Comparison of ENCODE assay signal across 13 cellular contexts in the genomic region with DNA sequence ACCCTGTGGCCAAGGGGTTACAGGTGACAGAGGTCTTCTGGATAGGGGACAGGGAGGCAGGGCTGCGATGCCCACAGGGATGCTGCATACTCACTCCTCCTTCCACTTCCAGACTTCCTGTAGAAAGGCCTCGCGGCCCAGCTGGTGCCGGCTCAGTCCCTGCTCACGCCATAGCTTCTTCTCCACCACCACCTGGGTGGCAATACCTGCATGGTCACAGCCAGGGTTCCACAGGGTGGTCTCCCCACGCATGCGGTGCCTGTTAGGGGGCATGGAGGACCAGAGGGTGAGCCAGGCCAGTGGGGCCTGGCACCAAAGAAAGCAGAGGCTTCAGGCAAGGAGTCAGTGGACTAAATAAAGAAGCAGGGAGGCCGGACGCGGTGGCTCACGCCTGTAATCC. TPM values are rescaled to one million over a fixed set of nuclear protein-coding genes. Genes with fewer than 3 reads are reported as not detected.
DNase-seq lines count a peak whose midpoint lies in the region; ATAC-seq, FAIRE-seq and TF ChIP-seq lines count a peak whose summit lies in the region.
"Had no signal": no experiment of that assay in that cellular context is flagged by ENCODE, and none has a peak within 500 bp of the region (broad histone marks: within the 10 kb centered on the region; RNA-seq: fewer than 3 reads in every experiment).

No MANE protein-coding gene starts in this region.

- H3K9me3 ChIP-seq in right cardiac atrium (ENCODE audit: control insufficient read depth, low read length) (no peaks in the 10 kb centered on the region), left ventricle myocardium inferior (replicated peaks) (no peaks in the 10 kb centered on the region), HepG2 (ENCODE audit: low read length) (no peaks in the 10 kb centered on the region)
- H3K9me3 ChIP-seq: BLaER1 had no signal

- TF ChIP-seq POLR2A in HepG2 (IDR thresholded peaks at IDR 0.05; ENCODE audit: insufficient read depth in 1 of 2, low read depth in 2 of 2, low read length in 2 of 2), result no peak

- peak in 2 of 3 donors; percentile 21 to 32 for DNase-seq in right cardiac atrium
- no peak for DNase-seq in left ventricle myocardium inferior
- no peak for DNase-seq in HepG2 (ENCODE audit: low spot score)
- no peak for DNase-seq in stimulated activated effector memory CD8-positive, alpha-beta T cell treated with anti-CD3 and anti-CD28 coated beads, Interleukin-12 subunit alpha, Interleukin-12 subunit beta, amount 100 ng/mL, for 72 hours (ENCODE audit: low spot score in 2 of 2)
- no peak for DNase-seq in stimulated activated naive CD8-positive, alpha-beta T cell treated with anti-CD3 and anti-CD28 coated beads, Interleukin-15, Interleukin-2, amounts not matched to agents 100 U/mL and 50 U/mL, for 24 hours
- no peak for DNase-seq in cerebellum (ENCODE audit: low spot score)
- DNase-seq: AML-193, DMS53, GF-D8 had no signal

- TF ChIP-seq EP300 in HepG2 (IDR thresholded peaks at IDR 0.05; ENCODE audit: low read depth in 2 of 2, low read length in 2 of 2) (no peak), HepG2 (CRISPR knock-in tag; IDR thresholded peaks at IDR 0.05; ENCODE audit: borderline replicate concordance) (no peak)

- peaks cover 10% of the 10 kb centered on the region for H3K4me1 Mint-ChIP-seq in stimulated activated effector memory CD8-positive, alpha-beta T cell treated with anti-CD3 and anti-CD28 coated beads, Interleukin-12 subunit alpha, Interleukin-12 subunit beta, amount 100 ng/mL, for 72 hours

- no peak overlapping the region for H3K4me2 ChIP-seq in HepG2 (ENCODE audit: low read depth, low read length)
- H3K4me2 ChIP-seq: BLaER1 had no signal

- no peaks in the 10 kb centered on the region for H3K9me3 Mint-ChIP-seq in stimulated activated effector memory CD8-positive, alpha-beta T cell treated with anti-CD3 and anti-CD28 coated beads, Interleukin-12 subunit alpha, Interleukin-12 subunit beta, amount 100 ng/mL, for 72 hours
- H3K9me3 Mint-ChIP-seq: IgD-negative memory B cell had no signal

- intact Hi-C loops in right cardiac atrium (cut with DNase I), result no loop called here
- intact Hi-C loops in left ventricle myocardium inferior (cut with micrococcal nuclease), result no loop called here
- intact Hi-C loops in HepG2 (cut with micrococcal nuclease; ENCODE audit: unreplicated experiment), result no loop called here

- no peak overlapping the region for H3K4me3 Mint-ChIP-seq in stimulated activated effector memory CD8-positive, alpha-beta T cell treated with anti-CD3 and anti-CD28 coated beads, Interleukin-12 subunit alpha, Interleukin-12 subunit beta, amount 100 ng/mL, for 72 hours

- in situ Hi-C loops in HepG2 (cut with HindIII; ENCODE audit: extremely low pct_ligation_motif_present, low pct_unique_long_range_greater_than_20kb), result no loop called here

- no peak overlapping the region for H2AFZ ChIP-seq in HepG2 (ENCODE audit: low read length)

- no peak for ATAC-seq in right cardiac atrium
- ATAC-seq in HepG2, result no peak
- ATAC-seq in stimulated activated effector memory CD8-positive, alpha-beta T cell treated with anti-CD3 and anti-CD28 coated beads, Interleukin-12 subunit alpha, Interleukin-12 subunit beta, amount 100 ng/mL, for 72 hours, result no peak
- no peak for ATAC-seq in stimulated activated naive CD8-positive, alpha-beta T cell treated with anti-CD3 and anti-CD28 coated beads, Interleukin-15, Interleukin-2, amounts not matched to agents 100 U/mL and 50 U/mL, for 24 hours

- no TSS peak for BruUV-seq in HepG2 (replicated peaks; lab: Mats Ljungman, UMichigan)

- H3K27me3 ChIP-seq in right cardiac atrium (ENCODE audit: control insufficient read depth, insufficient read depth) (no peaks in the 10 kb centered on the region), left ventricle myocardium inferior (ENCODE audit: low read depth) (no peaks in the 10 kb centered on the region), HepG2 (ENCODE audit: control insufficient read depth in 1 of 2, insufficient read depth in 2 of 2, low read length in 2 of 2) (no peaks in the 10 kb centered on the region)
- H3K27me3 ChIP-seq: BLaER1 had no signal

- CTCF ChIA-PET in HepG2 (lab: Yijun Ruan, JAX; ENCODE audit: low intra/inter-chr PET ratio, low total read pairs), result no interaction called here

- H3K36me3 Mint-ChIP-seq in stimulated activated effector memory CD8-positive, alpha-beta T cell treated with anti-CD3 and anti-CD28 coated beads, Interleukin-12 subunit alpha, Interleukin-12 subunit beta, amount 100 ng/mL, for 72 hours, result peaks cover 91% of the 10 kb centered on the region

- 97% methylated on average over 11 of the region's 11 CpGs for WGBS in right cardiac atrium
- 97% methylated on average over 11 of the region's 11 CpGs for WGBS in HepG2 (ENCODE audit: low lambda C conversion rate)

- H3K27ac Mint-ChIP-seq in stimulated activated effector memory CD8-positive, alpha-beta T cell treated with anti-CD3 and anti-CD28 coated beads, Interleukin-12 subunit alpha, Interleukin-12 subunit beta, amount 100 ng/mL, for 72 hours, result peak overlapping the region; percentile 64

- TF ChIP-seq RAD21 in HepG2 (CRISPR knock-in tag; IDR thresholded peaks at IDR 0.05), result no peak

- H3K4me1 ChIP-seq in right cardiac atrium (ENCODE audit: control insufficient read depth, insufficient read depth, low read length), result no peaks in the 10 kb centered on the region
- H3K4me1 ChIP-seq in left ventricle myocardium inferior, result no peaks in the 10 kb centered on the region
- no peaks in the 10 kb centered on the region for H3K4me1 ChIP-seq in HepG2 (ENCODE audit: insufficient read depth, low read length)

- no peaks in the 10 kb centered on the region for H4K20me1 ChIP-seq in HepG2 (ENCODE audit: insufficient read depth, low read length)

- no peaks in the 10 kb centered on the region for H3K79me2 ChIP-seq in HepG2 (ENCODE audit: insufficient read depth, low read length)

- no peak overlapping the region for H3K9ac ChIP-seq in HepG2 (ENCODE audit: insufficient read depth, low read depth, low read length)
- H3K9ac ChIP-seq: BLaER1 had no signal

- H3K4me3 ChIP-seq in right cardiac atrium (ENCODE audit: low read length) (no peak overlapping the region), left ventricle myocardium inferior (no peak overlapping the region), HepG2 (replicated peaks in 1 of 3; ENCODE audit: insufficient read depth in 1 of 3, low read depth in 2 of 3, low read length in 3 of 3) (no peak overlapping the region)
- H3K4me3 ChIP-seq: BLaER1 had no signal

- H3K27ac ChIP-seq in right cardiac atrium (ENCODE audit: low read length) (no peak overlapping the region), left ventricle myocardium inferior (replicated peaks) (no peak overlapping the region), HepG2 (ENCODE audit: extremely low read length, insufficient read depth, low read length) (no peak overlapping the region)
- H3K27ac ChIP-seq: 22Rv1, BLaER1 had no signal

- H3K36me3 ChIP-seq in left ventricle myocardium inferior (peaks cover 54% of the 10 kb centered on the region), HepG2 (replicated peaks in 1 of 2; ENCODE audit: control insufficient read depth in 1 of 2, insufficient read depth in 2 of 2, low read length in 2 of 2) (peaks cover 44 to 62% of the 10 kb centered on the region in 2 experiments)

- no peak for FAIRE-seq in HepG2 (lab: Jason Lieb, UNC)
- FAIRE-seq: H54 had no signal

- POLR2A ChIA-PET in HepG2 (lab: Yijun Ruan, JAX), result interaction anchor here (0.9 to 1.1 kb wide), 3 partner anchors 12 to 82 kb away, joined by 3 to 5 read pairs (median 3); partner anchors contain the start of gene ABHD16A

- TF ChIP-seq CTCF in left ventricle myocardium inferior (IDR thresholded peaks at IDR 0.05; ENCODE audit: borderline replicate concordance) (no peak), HepG2 (CRISPR knock-in tag; IDR thresholded peaks at IDR 0.05) (no peak)

RNA-seq across cellular contexts. Expression of gene VWA7, which starts 8.3 kb away (rescaled TPM):
- total RNA-seq in right cardiac atrium (10 to 100 TPM in 1 of 4 donors, 1 to 10 TPM in 3; 3.4 to 12.8 (median 8.2) TPM), left ventricle myocardium inferior (14.7 TPM), HepG2 (2016; rRNA removed; fragmentation: Illumina TruSeq; extraction: Trizol) (0.79 and 0.86 TPM in 2 replicates), cerebellum (0.36 TPM)
- polyA plus RNA-seq in right cardiac atrium (3.2 TPM), HepG2 (2011; rRNA removed) (3.3 and 4.4 TPM in 2 replicates)
- 0.26 and 0.61 TPM in 2 replicates for total RNA-seq in HepG2 (2016; cell fraction: cytosol; rRNA removed; fragmentation: Illumina TruSeq; extraction: Trizol; ENCODE audit: low read depth)
- total RNA-seq in HepG2 (2016; cell fraction: insoluble cytoplasmic fraction; rRNA removed; fragmentation: Illumina TruSeq; extraction: Trizol), result 1.00 and 1.6 TPM in 2 replicates
- 1.1 TPM in 2 replicates for total RNA-seq in HepG2 (2016; cell fraction: membrane; rRNA removed; fragmentation: Illumina TruSeq; extraction: Trizol)
- total RNA-seq in HepG2 (2016; cell fraction: nucleus; rRNA removed; fragmentation: Illumina TruSeq; extraction: Trizol), result 1.1 and 1.5 TPM in 2 replicates
- 1.2 and 1.4 TPM in 2 replicates for polyA plus RNA-seq in HepG2 (2011; cell fraction: cytosol; rRNA removed)
- polyA plus RNA-seq in HepG2 (2011; cell fraction: nucleus; rRNA removed), result 14.3 and 22.4 TPM in 2 replicates
- 4.3 and 5.0 TPM in 2 replicates for polyA plus RNA-seq in HepG2 (2012)
- polyA plus RNA-seq in HepG2 (2016; cell fraction: cytosol; fragmentation: Illumina TruSeq; extraction: Trizol; ENCODE audit: low read depth), result 0.23 and 0.25 TPM in 2 replicates
- polyA plus RNA-seq in HepG2 (2016; cell fraction: insoluble cytoplasmic fraction; fragmentation: Illumina TruSeq; extraction: Trizol; ENCODE audit: low read depth), result 0.87 and 1.4 TPM in 2 replicates
- 0.29 and 0.52 TPM in 2 replicates for polyA plus RNA-seq in HepG2 (2016; cell fraction: membrane; fragmentation: Illumina TruSeq; extraction: Trizol; ENCODE audit: low read depth)
- 2.7 and 3.6 TPM in 2 replicates for polyA plus RNA-seq in HepG2 (2016; cell fraction: nucleus; fragmentation: Illumina TruSeq; extraction: Trizol; ENCODE audit: insufficient read depth, low read depth)
- polyA minus RNA-seq in HepG2 (2011; rRNA and poly(A)+ RNA removed; ENCODE audit: low replicate concordance), result 3.8 and 4.5 TPM in 2 replicates
- 2.0 and 3.0 TPM in 2 replicates for polyA minus RNA-seq in HepG2 (2011; cell fraction: cytosol; rRNA and poly(A)+ RNA removed)
- 3.0 and 9.0 TPM in 2 replicates for polyA minus RNA-seq in HepG2 (2011; cell fraction: nucleus; rRNA and poly(A)+ RNA removed)

RNA-seq across cellular contexts. Expression of gene VARS1, which starts 10.1 kb away (rescaled TPM):
- total RNA-seq in right cardiac atrium, result 10 to 100 TPM; 21.7 to 30.6 (median 26.9) TPM
- polyA plus RNA-seq in right cardiac atrium, result 14.8 TPM
- total RNA-seq in left ventricle myocardium inferior, result 20.0 TPM
- total RNA-seq in HepG2 (2016; rRNA removed; fragmentation: Illumina TruSeq; extraction: Trizol), result 56.1 and 59.2 TPM in 2 replicates
- total RNA-seq in HepG2 (2016; cell fraction: cytosol; rRNA removed; fragmentation: Illumina TruSeq; extraction: Trizol; ENCODE audit: low read depth), result 36.5 and 36.9 TPM in 2 replicates
- 50.7 and 55.3 TPM in 2 replicates for total RNA-seq in HepG2 (2016; cell fraction: insoluble cytoplasmic fraction; rRNA removed; fragmentation: Illumina TruSeq; extraction: Trizol)
- total RNA-seq in HepG2 (2016; cell fraction: membrane; rRNA removed; fragmentation: Illumina TruSeq; extraction: Trizol), result 27.2 and 29.5 TPM in 2 replicates
- total RNA-seq in HepG2 (2016; cell fraction: nucleus; rRNA removed; fragmentation: Illumina TruSeq; extraction: Trizol), result 86.8 and 97.8 TPM in 2 replicates
- 14.7 and 19.9 TPM in 2 replicates for polyA plus RNA-seq in HepG2 (2011; rRNA removed)
- 9.3 and 11.8 TPM in 2 replicates for polyA plus RNA-seq in HepG2 (2011; cell fraction: cytosol; rRNA removed)
- 168 and 186 TPM in 2 replicates for polyA plus RNA-seq in HepG2 (2011; cell fraction: nucleus; rRNA removed)
- polyA plus RNA-seq in HepG2 (2012), result 66.0 and 85.3 TPM in 2 replicates
- polyA plus RNA-seq in HepG2 (2016; cell fraction: cytosol; fragmentation: Illumina TruSeq; extraction: Trizol; ENCODE audit: low read depth), result 13.0 and 13.1 TPM in 2 replicates
- 49.9 and 74.0 TPM in 2 replicates for polyA plus RNA-seq in HepG2 (2016; cell fraction: insoluble cytoplasmic fraction; fragmentation: Illumina TruSeq; extraction: Trizol; ENCODE audit: low read depth)
- polyA plus RNA-seq in HepG2 (2016; cell fraction: membrane; fragmentation: Illumina TruSeq; extraction: Trizol; ENCODE audit: low read depth), result 19.6 and 25.4 TPM in 2 replicates
- 221 and 231 TPM in 2 replicates for polyA plus RNA-seq in HepG2 (2016; cell fraction: nucleus; fragmentation: Illumina TruSeq; extraction: Trizol; ENCODE audit: insufficient read depth, low read depth)
- 58.3 and 63.6 TPM in 2 replicates for polyA minus RNA-seq in HepG2 (2011; rRNA and poly(A)+ RNA removed; ENCODE audit: low replicate concordance)
- 37.6 and 39.2 TPM in 2 replicates for polyA minus RNA-seq in HepG2 (2011; cell fraction: cytosol; rRNA and poly(A)+ RNA removed)
- polyA minus RNA-seq in HepG2 (2011; cell fraction: nucleus; rRNA and poly(A)+ RNA removed), result 34.9 and 47.5 TPM in 2 replicates
- 23.0 TPM for total RNA-seq in cerebellum

RNA-seq across cellular contexts. Expression of gene LSM2, which starts 21.3 kb away (rescaled TPM):
- 10 to 100 TPM; 22.8 to 27.3 (median 23.8) TPM for total RNA-seq in right cardiac atrium
- 27.0 TPM for polyA plus RNA-seq in right cardiac atrium
- 19.4 TPM for total RNA-seq in left ventricle myocardium inferior
- 90.5 and 93.7 TPM in 2 replicates for total RNA-seq in HepG2 (2016; rRNA removed; fragmentation: Illumina TruSeq; extraction: Trizol)
- 84.8 and 113 TPM in 2 replicates for total RNA-seq in HepG2 (2016; cell fraction: cytosol; rRNA removed; fragmentation: Illumina TruSeq; extraction: Trizol; ENCODE audit: low read depth)
- 85.1 and 91.1 TPM in 2 replicates for total RNA-seq in HepG2 (2016; cell fraction: insoluble cytoplasmic fraction; rRNA removed; fragmentation: Illumina TruSeq; extraction: Trizol)
- 109 and 138 TPM in 2 replicates for total RNA-seq in HepG2 (2016; cell fraction: membrane; rRNA removed; fragmentation: Illumina TruSeq; extraction: Trizol)
- total RNA-seq in HepG2 (2016; cell fraction: nucleus; rRNA removed; fragmentation: Illumina TruSeq; extraction: Trizol), result 34.2 and 38.1 TPM in 2 replicates
- polyA plus RNA-seq in HepG2 (2011; rRNA removed), result 64.7 and 69.4 TPM in 2 replicates
- 89.7 and 101 TPM in 2 replicates for polyA plus RNA-seq in HepG2 (2011; cell fraction: cytosol; rRNA removed)
- polyA plus RNA-seq in HepG2 (2011; cell fraction: nucleus; rRNA removed), result 34.2 and 36.0 TPM in 2 replicates
- 71.2 and 86.4 TPM in 2 replicates for polyA plus RNA-seq in HepG2 (2012)
- 98.5 and 146 TPM in 2 replicates for polyA plus RNA-seq in HepG2 (2016; cell fraction: cytosol; fragmentation: Illumina TruSeq; extraction: Trizol; ENCODE audit: low read depth)
- 103 and 104 TPM in 2 replicates for polyA plus RNA-seq in HepG2 (2016; cell fraction: insoluble cytoplasmic fraction; fragmentation: Illumina TruSeq; extraction: Trizol; ENCODE audit: low read depth)
- 107 and 140 TPM in 2 replicates for polyA plus RNA-seq in HepG2 (2016; cell fraction: membrane; fragmentation: Illumina TruSeq; extraction: Trizol; ENCODE audit: low read depth)
- 61.6 and 67.5 TPM in 2 replicates for polyA plus RNA-seq in HepG2 (2016; cell fraction: nucleus; fragmentation: Illumina TruSeq; extraction: Trizol; ENCODE audit: insufficient read depth, low read depth)
- polyA minus RNA-seq in HepG2 (2011; rRNA and poly(A)+ RNA removed; ENCODE audit: low replicate concordance), result 56.3 and 77.2 TPM in 2 replicates
- 44.2 and 47.4 TPM in 2 replicates for polyA minus RNA-seq in HepG2 (2011; cell fraction: cytosol; rRNA and poly(A)+ RNA removed)
- 7.2 and 10.2 TPM in 2 replicates for polyA minus RNA-seq in HepG2 (2011; cell fraction: nucleus; rRNA and poly(A)+ RNA removed)
- 17.7 TPM for total RNA-seq in cerebellum

RNA-seq across cellular contexts. Expression of gene SAPCD1, which starts 23.0 kb away (rescaled TPM):
- total RNA-seq in right cardiac atrium (under 1 TPM in 1 of 4 donors, not detected in 3; 0.50 TPM), left ventricle myocardium inferior (not detected), HepG2 (2016; rRNA removed; fragmentation: Illumina TruSeq; extraction: Trizol) (0.56 and 2.5 TPM in 2 replicates), cerebellum (not detected)
- polyA plus RNA-seq in right cardiac atrium (0.25 TPM), HepG2 (2011; rRNA removed) (3.9 and 5.3 TPM in 2 replicates)
- total RNA-seq in HepG2 (2016; cell fraction: cytosol; rRNA removed; fragmentation: Illumina TruSeq; extraction: Trizol; ENCODE audit: low read depth), result 2.3 TPM in 2 replicates
- total RNA-seq in HepG2 (2016; cell fraction: insoluble cytoplasmic fraction; rRNA removed; fragmentation: Illumina TruSeq; extraction: Trizol), result 0.51 and 2.0 TPM in 2 replicates
- 0.90 and 0.96 TPM in 2 replicates for total RNA-seq in HepG2 (2016; cell fraction: membrane; rRNA removed; fragmentation: Illumina TruSeq; extraction: Trizol)
- 2.3 and 5.6 TPM in 2 replicates for total RNA-seq in HepG2 (2016; cell fraction: nucleus; rRNA removed; fragmentation: Illumina TruSeq; extraction: Trizol)
- 0.92 and 1.1 TPM in 2 replicates for polyA plus RNA-seq in HepG2 (2011; cell fraction: cytosol; rRNA removed)
- 49.5 and 69.8 TPM in 2 replicates for polyA plus RNA-seq in HepG2 (2011; cell fraction: nucleus; rRNA removed)
- 4.7 and 9.1 TPM in 2 replicates for polyA plus RNA-seq in HepG2 (2012)
- 0.23 and 0.59 TPM in 2 replicates for polyA plus RNA-seq in HepG2 (2016; cell fraction: cytosol; fragmentation: Illumina TruSeq; extraction: Trizol; ENCODE audit: low read depth)
- polyA plus RNA-seq in HepG2 (2016; cell fraction: insoluble cytoplasmic fraction; fragmentation: Illumina TruSeq; extraction: Trizol; ENCODE audit: low read depth), result 0.53 and 0.99 TPM in 2 replicates
- 0.41 and 0.44 TPM in 2 replicates for polyA plus RNA-seq in HepG2 (2016; cell fraction: membrane; fragmentation: Illumina TruSeq; extraction: Trizol; ENCODE audit: low read depth)
- polyA plus RNA-seq in HepG2 (2016; cell fraction: nucleus; fragmentation: Illumina TruSeq; extraction: Trizol; ENCODE audit: insufficient read depth, low read depth), result 12.4 and 21.2 TPM in 2 replicates
- polyA minus RNA-seq in HepG2 (2011; rRNA and poly(A)+ RNA removed; ENCODE audit: low replicate concordance), result not detected in 2 replicates
- not detected in 2 replicates for polyA minus RNA-seq in HepG2 (2011; cell fraction: cytosol; rRNA and poly(A)+ RNA removed)
- polyA minus RNA-seq in HepG2 (2011; cell fraction: nucleus; rRNA and poly(A)+ RNA removed), result 5.4 and 6.5 TPM in 2 replicates
- polyA plus RNA-seq: IgD-negative memory B cell had no signal

RNA-seq across cellular contexts. Expression of gene HSPA1L, which starts 29.6 kb away (rescaled TPM):
- total RNA-seq in right cardiac atrium, result 1 to 10 TPM; 1.6 to 2.8 (median 2.2) TPM
- 2.0 TPM for polyA plus RNA-seq in right cardiac atrium
- 2.2 TPM for total RNA-seq in left ventricle myocardium inferior
- total RNA-seq in HepG2 (2016; rRNA removed; fragmentation: Illumina TruSeq; extraction: Trizol), result 0.55 and 0.94 TPM in 2 replicates
- 0.18 and 0.30 TPM in 2 replicates for total RNA-seq in HepG2 (2016; cell fraction: cytosol; rRNA removed; fragmentation: Illumina TruSeq; extraction: Trizol; ENCODE audit: low read depth)
- 0.87 and 0.97 TPM in 2 replicates for total RNA-seq in HepG2 (2016; cell fraction: insoluble cytoplasmic fraction; rRNA removed; fragmentation: Illumina TruSeq; extraction: Trizol)
- total RNA-seq in HepG2 (2016; cell fraction: membrane; rRNA removed; fragmentation: Illumina TruSeq; extraction: Trizol), result 0.55 and 0.56 TPM in 2 replicates
- 0.38 and 0.47 TPM in 2 replicates for total RNA-seq in HepG2 (2016; cell fraction: nucleus; rRNA removed; fragmentation: Illumina TruSeq; extraction: Trizol)
- 0.78 and 1.0 TPM in 2 replicates for polyA plus RNA-seq in HepG2 (2011; rRNA removed)
- polyA plus RNA-seq in HepG2 (2011; cell fraction: cytosol; rRNA removed), result 0.67 and 0.72 TPM in 2 replicates
- polyA plus RNA-seq in HepG2 (2011; cell fraction: nucleus; rRNA removed), result 0.45 and 0.73 TPM in 2 replicates
- 0.87 and 1.1 TPM in 2 replicates for polyA plus RNA-seq in HepG2 (2012)
- 0.08 and 0.12 TPM in 2 replicates for polyA plus RNA-seq in HepG2 (2016; cell fraction: cytosol; fragmentation: Illumina TruSeq; extraction: Trizol; ENCODE audit: low read depth)
- polyA plus RNA-seq in HepG2 (2016; cell fraction: insoluble cytoplasmic fraction; fragmentation: Illumina TruSeq; extraction: Trizol; ENCODE audit: low read depth), result 0.98 and 1.0 TPM in 2 replicates
- polyA plus RNA-seq in HepG2 (2016; cell fraction: membrane; fragmentation: Illumina TruSeq; extraction: Trizol; ENCODE audit: low read depth), result 0.34 and 0.37 TPM in 2 replicates
- polyA plus RNA-seq in HepG2 (2016; cell fraction: nucleus; fragmentation: Illumina TruSeq; extraction: Trizol; ENCODE audit: insufficient read depth, low read depth), result 0.93 and 1.0 TPM in 2 replicates
- 0.46 and 2.2 TPM in 2 replicates for polyA minus RNA-seq in HepG2 (2011; rRNA and poly(A)+ RNA removed; ENCODE audit: low replicate concordance)
- polyA minus RNA-seq in HepG2 (2011; cell fraction: cytosol; rRNA and poly(A)+ RNA removed), result 0.44 and 0.59 TPM in 2 replicates
- 0.25 and 0.39 TPM in 2 replicates for polyA minus RNA-seq in HepG2 (2011; cell fraction: nucleus; rRNA and poly(A)+ RNA removed)
- total RNA-seq in cerebellum, result 4.2 TPM

Comparison
In these comparisons a context has a peak if more than half of its experiments do, and no peak if none do; other contexts are left out.
1. DNase-seq: peak in right cardiac atrium (2 of 3); none in left ventricle myocardium inferior (single experiment), HepG2 (single experiment), stimulated activated effector memory CD8-positive, alpha-beta T cell treated with anti-CD3 and anti-CD28 coated beads, Interleukin-12 subunit alpha, Interleukin-12 subunit beta, amount 100 ng/mL, for 72 hours (0 of 2), stimulated activated naive CD8-positive, alpha-beta T cell treated with anti-CD3 and anti-CD28 coated beads, Interleukin-15, Interleukin-2, amounts not matched to agents 100 U/mL and 50 U/mL, for 24 hours (single experiment) and cerebellum (single experiment).